14 cellular contexts compared by ENCODE assay signal in genomic region chr21:46550511-46550941, GRCh38. TPM values are rescaled to one million over a fixed set of nuclear protein-coding genes. Genes with fewer than 3 reads are reported as not detected.
DNase-seq lines count a peak whose midpoint lies in the region; ATAC-seq and TF ChIP-seq lines count a peak whose summit lies in the region.
"Had no signal": no experiment of that assay in that cellular context is flagged by ENCODE, and none has a peak within 500 bp of the region (broad histone marks: within the 10 kb centered on the region; RNA-seq: fewer than 3 reads in every experiment).

No MANE protein-coding gene starts in this region.

- H3K4me3 ChIP-seq in spleen (no peak overlapping the region), hepatocyte (no peak overlapping the region)
- H3K4me3 ChIP-seq: ascending aorta, K562 had no signal

- H4K20me1 ChIP-seq in hepatocyte (ENCODE audit: insufficient read depth, poor library complexity, severe bottlenecking) = no peaks in the 10 kb centered on the region

- H3K9me3 ChIP-seq in spleen (no peaks in the 10 kb centered on the region), hepatocyte (ENCODE audit: low read depth) (no peaks in the 10 kb centered on the region)
- H3K9me3 ChIP-seq: ascending aorta had no signal

- H3K36me3 ChIP-seq in spleen = peaks cover 0 to 97% (median 50%) of the 10 kb centered on the region in 6 donors
- H3K36me3 ChIP-seq in hepatocyte (replicated peaks; ENCODE audit: insufficient read depth, low read depth) = no peaks in the 10 kb centered on the region

- H3K27ac ChIP-seq in spleen = peak overlapping the region; percentile 57 to 90 (median 82)
- no peak overlapping the region for H3K27ac ChIP-seq in hepatocyte
- H3K27ac ChIP-seq: ascending aorta had no signal

- intact Hi-C loops in spleen (cut with DNase I; ENCODE audit: low total_unique reads) = no loop called here
- intact Hi-C loops in posterior cingulate gyrus (cut with DNase I) = no loop called here

- peaks cover 0 to 3% (median 2%) of the 10 kb centered on the region in 3 donors for H3K9me3 Mint-ChIP-seq in IgD-negative memory B cell
- peaks cover 4% of the 10 kb centered on the region for H3K9me3 Mint-ChIP-seq in activated naive CD8-positive, alpha-beta T cell (ENCODE audit: low read depth)

- peaks cover 0 to 46% (median 24%) of the 10 kb centered on the region in 6 donors for H3K4me1 ChIP-seq in spleen
- no peaks in the 10 kb centered on the region for H3K4me1 ChIP-seq in hepatocyte (ENCODE audit: insufficient read depth)
- H3K4me1 ChIP-seq: ascending aorta had no signal

- H3K9me2 ChIP-seq in hepatocyte (replicated peaks; ENCODE audit: insufficient read depth) = no peaks in the 10 kb centered on the region

- H3K4me1 Mint-ChIP-seq in IgD-negative memory B cell = peaks cover 16 to 20% (median 17%) of the 10 kb centered on the region in 3 donors
- peaks cover 73% of the 10 kb centered on the region for H3K4me1 Mint-ChIP-seq in activated naive CD8-positive, alpha-beta T cell (ENCODE audit: low read depth)

- no peaks in the 10 kb centered on the region for H3K27me3 ChIP-seq in spleen (replicated peaks in 1 of 7)
- H3K27me3 ChIP-seq in hepatocyte = no peaks in the 10 kb centered on the region
- H3K27me3 ChIP-seq: ascending aorta had no signal

- WGBS in spleen, 5 donors = 50 to 68% (median 57%) methylated on average over 11 to 12 of the region's 12 CpGs
- 95% methylated on average over 11 of the region's 12 CpGs for WGBS in hepatocyte (ENCODE audit: low lambda C conversion rate, missing lambda C conversion rate)

- peak overlapping the region in 3 of 4 donors; percentile 9 to 82 (median 80) for H3K4me3 Mint-ChIP-seq in IgD-negative memory B cell
- peak overlapping the region; percentile 33 for H3K4me3 Mint-ChIP-seq in activated naive CD8-positive, alpha-beta T cell

- DNase-seq in activated CD4-positive, CD25-positive, alpha-beta regulatory T cell treated with anti-CD3 and anti-CD28 coated beads, Interleukin-2, amount 50 U/mL, for 72 hours = peak; percentile 44
- DNase-seq in spleen = no peak
- no peak for DNase-seq in hepatocyte (ENCODE audit: low spot score)
- DNase-seq in posterior cingulate gyrus = no peak
- DNase-seq: kidney glomerular epithelial cell, NCI-H2081, nucleus accumbens, OCI-M1, substantia nigra had no signal

- H2AFZ ChIP-seq in hepatocyte = no peak overlapping the region

- H3K4me2 ChIP-seq in hepatocyte = no peak overlapping the region

- peaks cover 5% of the 10 kb centered on the region for H3K36me3 Mint-ChIP-seq in IgD-negative memory B cell
- peaks cover 16% of the 10 kb centered on the region for H3K36me3 Mint-ChIP-seq in activated naive CD8-positive, alpha-beta T cell

- H3K27ac Mint-ChIP-seq in IgD-negative memory B cell = peak overlapping the region; percentile 79 to 91 (median 88)
- peak overlapping the region; percentile 93 for H3K27ac Mint-ChIP-seq in activated naive CD8-positive, alpha-beta T cell

- no peak for TF ChIP-seq CTCF in spleen (IDR thresholded peaks at IDR 0.05 in 8 of 11, conservative IDR thresholded peaks at IDR 0.05 in 3 of 11)
- no peak for TF ChIP-seq CTCF in hepatocyte (IDR thresholded peaks at IDR 0.05; ENCODE audit: poor library complexity)

- ATAC-seq in GM21381 (IDR thresholded peaks at IDR 0.05; ENCODE audit: unreplicated experiment) = no peak
- ATAC-seq: K562 had no signal

- no peak for TF ChIP-seq POLR2A in spleen (IDR thresholded peaks at IDR 0.05)

- H3K79me2 ChIP-seq in hepatocyte = no peaks in the 10 kb centered on the region

- no peaks in the 10 kb centered on the region for H3K27me3 Mint-ChIP-seq in IgD-negative memory B cell
- no peaks in the 10 kb centered on the region for H3K27me3 Mint-ChIP-seq in activated naive CD8-positive, alpha-beta T cell

RNA-seq across cellular contexts. Expression of gene S100B, which starts 54.4 kb away (rescaled TPM):
- 4.2 TPM for polyA plus RNA-seq in IgD-negative memory B cell
- total RNA-seq in spleen = 10 to 100 TPM; 10.9 to 45.7 (median 21.8) TPM
- 10 to 100 TPM in 2 of 3 donors, 1 to 10 TPM in 1; 9.7 to 46.0 (median 14.2) TPM for polyA plus RNA-seq in spleen
- total RNA-seq in hepatocyte = not detected in 2 replicates
- not detected in 2 replicates for polyA plus RNA-seq in hepatocyte
- total RNA-seq: K562 had no signal
- polyA plus RNA-seq: K562 had no signal
